In the genomic region with DNA sequence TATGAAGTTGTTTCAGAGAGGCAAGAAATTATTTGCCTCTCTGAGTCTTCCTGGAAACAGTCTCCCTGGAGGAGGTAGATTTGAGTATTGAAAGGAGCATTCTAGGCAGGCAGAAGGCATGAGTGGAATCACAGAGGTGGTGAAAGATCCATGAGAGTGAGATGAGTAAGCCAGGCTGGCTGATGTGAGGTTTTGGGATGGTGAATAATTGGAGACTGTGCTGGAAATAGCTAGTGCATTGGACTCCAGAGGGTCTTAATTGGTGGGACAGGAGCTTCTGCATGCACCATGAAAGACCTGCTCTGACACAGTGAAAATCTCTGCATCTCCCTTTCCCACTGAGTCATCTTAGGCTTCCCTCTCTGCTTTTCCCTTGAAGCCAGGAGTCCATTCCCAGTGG, we compare ENCODE assay signal across 9 cellular contexts. TPM values are rescaled to one million over a fixed set of nuclear protein-coding genes. Genes with fewer than 3 reads are reported as not detected.
DNase-seq lines count a peak whose midpoint lies in the region; ATAC-seq, FAIRE-seq and TF ChIP-seq lines count a peak whose summit lies in the region.
"Had no signal": no experiment of that assay in that cellular context is flagged by ENCODE, and none has a peak within 500 bp of the region (broad histone marks: within the 10 kb centered on the region; RNA-seq: fewer than 3 reads in every experiment).

No MANE protein-coding gene starts in this region.

- no peaks in the 10 kb centered on the region for H3K36me3 ChIP-seq in right atrium auricular region
- H3K36me3 ChIP-seq in keratinocyte (ENCODE audit: control insufficient read depth in 2 of 2, extremely low read depth in 1 of 2, insufficient read depth in 2 of 2, low read length in 2 of 2): no peaks in the 10 kb centered on the region
- no peaks in the 10 kb centered on the region for H3K36me3 ChIP-seq in aorta (ENCODE audit: control insufficient read depth in 1 of 2, insufficient read depth in 2 of 2, low read length in 1 of 2)

- peak; percentile 94 for FAIRE-seq in keratinocyte (lab: Jason Lieb, UNC)

- no peaks in the 10 kb centered on the region for H3K9me3 ChIP-seq in right atrium auricular region
- no peaks in the 10 kb centered on the region for H3K9me3 ChIP-seq in keratinocyte (ENCODE audit: control insufficient read depth, low read depth, low read length)
- no peaks in the 10 kb centered on the region for H3K9me3 ChIP-seq in aorta (ENCODE audit: control insufficient read depth, low read length)

- no peaks in the 10 kb centered on the region for H3K79me2 ChIP-seq in keratinocyte (ENCODE audit: control insufficient read depth, insufficient read depth, low read length)

- peaks cover 3% of the 10 kb centered on the region for H3K36me3 Mint-ChIP-seq in activated naive CD8-positive, alpha-beta T cell treated with anti-CD3 and anti-CD28 coated beads, Interleukin-2, amount 10 ng/mL, durations not matched to agents 7 days and 5 days

- peak overlapping the region; percentile 49 for H3K9ac ChIP-seq in keratinocyte (ENCODE audit: control insufficient read depth, extremely low read depth, insufficient read depth, low read length)

- H2AFZ ChIP-seq in keratinocyte (ENCODE audit: control insufficient read depth, low read length): no peak overlapping the region

- H3K4me3 Mint-ChIP-seq in activated naive CD8-positive, alpha-beta T cell treated with anti-CD3 and anti-CD28 coated beads, Interleukin-2, amount 10 ng/mL, durations not matched to agents 7 days and 5 days: peak overlapping the region; percentile 1

- H3K27me3 ChIP-seq in right atrium auricular region (no peaks in the 10 kb centered on the region), keratinocyte (ENCODE audit: control insufficient read depth, extremely low read depth, insufficient read depth, low read length) (no peaks in the 10 kb centered on the region), aorta (ENCODE audit: control insufficient read depth in 1 of 2, insufficient read depth in 2 of 2, low read length in 1 of 2) (no peaks in the 10 kb centered on the region)

- TF ChIP-seq CTCF in right atrium auricular region (IDR thresholded peaks at IDR 0.05): no peak
- TF ChIP-seq CTCF in keratinocyte (optimal IDR thresholded peaks at IDR 0.05 in 1 of 3, IDR thresholded peaks at IDR 0.05 in 1 of 3, conservative IDR thresholded peaks at IDR 0.05 in 1 of 3; ENCODE audit: extremely low read depth in 1 of 3, insufficient read depth in 2 of 3, low read length in 3 of 3): no peak

- H3K27ac Mint-ChIP-seq in activated naive CD8-positive, alpha-beta T cell treated with anti-CD3 and anti-CD28 coated beads, Interleukin-2, amount 10 ng/mL, durations not matched to agents 7 days and 5 days: peak overlapping the region; percentile 40

- dilution Hi-C loops in keratinocyte (cut with MboI; ENCODE audit: extremely low pct_ligation_motif_present, low sequenced_read_pairs): no loop called here

- H3K4me1 Mint-ChIP-seq in activated naive CD8-positive, alpha-beta T cell treated with anti-CD3 and anti-CD28 coated beads, Interleukin-2, amount 10 ng/mL, durations not matched to agents 7 days and 5 days: peaks cover 37% of the 10 kb centered on the region

- H3K4me1 ChIP-seq in right atrium auricular region (peaks cover 0 to 22% of the 10 kb centered on the region in 2 donors), keratinocyte (ENCODE audit: control insufficient read depth, extremely low read depth, insufficient read depth, low read length) (peaks cover 34% of the 10 kb centered on the region), aorta (ENCODE audit: control insufficient read depth in 1 of 2, insufficient read depth in 2 of 2, low read length in 2 of 2) (peaks cover 4% of the 10 kb centered on the region in 2 donors)

- POLR2A ChIA-PET in activated naive CD8-positive, alpha-beta T cell treated with anti-CD3 and anti-CD28 coated beads, Interleukin-2, amount 10 ng/mL, durations not matched to agents 7 days and 5 days (lab: Charles Lee): interaction anchor here (0.8 to 2.9 kb wide), 5 partner anchors 10 to 47 kb away, joined by 3 to 15 read pairs (median 8); partner anchors contain the start of gene CDC42EP3

- H3K4me3 ChIP-seq in right atrium auricular region (no peak overlapping the region), keratinocyte (ENCODE audit: control insufficient read depth in 2 of 3, extremely low read depth in 1 of 3, insufficient read depth in 2 of 3, low read depth in 1 of 3, low read length in 3 of 3) (peak overlapping the region in 1 of 3 experiments; percentile 20), aorta (ENCODE audit: low read length in 2 of 2) (no peak overlapping the region)

- peak overlapping the region; percentile 82 for H3K4me2 ChIP-seq in keratinocyte (ENCODE audit: control insufficient read depth, extremely low read depth, insufficient read depth, low read depth, low read length)

- no peaks in the 10 kb centered on the region for H3K27me3 Mint-ChIP-seq in activated naive CD8-positive, alpha-beta T cell treated with anti-CD3 and anti-CD28 coated beads, Interleukin-2, amount 10 ng/mL, durations not matched to agents 7 days and 5 days

- H3K27ac ChIP-seq in right atrium auricular region: peak overlapping the region in 1 of 2 donors; percentile 46
- peak overlapping the region; percentile 88 for H3K27ac ChIP-seq in keratinocyte (ENCODE audit: control insufficient read depth, insufficient read depth, low read length)
- H3K27ac ChIP-seq in aorta (ENCODE audit: low read depth in 1 of 2, low read length in 2 of 2): peak overlapping the region; percentile 20 to 71

- H4K20me1 ChIP-seq in keratinocyte (ENCODE audit: control insufficient read depth, extremely low read depth, insufficient read depth, low read length): no peaks in the 10 kb centered on the region

- no peaks in the 10 kb centered on the region for H3K9me3 Mint-ChIP-seq in activated naive CD8-positive, alpha-beta T cell treated with anti-CD3 and anti-CD28 coated beads, Interleukin-2, amount 10 ng/mL, durations not matched to agents 7 days and 5 days

- DNase-seq in Right ventricle myocardium superior (no peak), right atrium auricular region (ENCODE audit: low spot score) (no peak), keratinocyte (ENCODE audit: low read depth, low spot score) (no peak), aorta (no peak), SW 1271 (lab: John Stamatoyannopoulos, UW) (no peak), NCI-H2171 treated with DMSO at 0.1 percent for 48 hours (lab: John Stamatoyannopoulos, UW) (no peak)
- DNase-seq in activated naive CD8-positive, alpha-beta T cell treated with anti-CD3 and anti-CD28 coated beads, Interleukin-2, amount 10 ng/mL, durations not matched to agents 7 days and 5 days: no peak
- DNase-seq: NCI-H1694 treated with DMSO at 0.1 percent for 48 hours had no signal

- H3K9me1 ChIP-seq in keratinocyte (ENCODE audit: control insufficient read depth, extremely low read depth, insufficient read depth, low read length): no peaks in the 10 kb centered on the region

- intact Hi-C loops in Right ventricle myocardium superior (cut with DNase I) (no loop called here), aorta (cut with DNase I) (no loop called here)

- ATAC-seq in Right ventricle myocardium superior (ENCODE audit: poor library complexity): peak; percentile 62
- ATAC-seq in activated naive CD8-positive, alpha-beta T cell treated with anti-CD3 and anti-CD28 coated beads, Interleukin-2, amount 10 ng/mL, durations not matched to agents 7 days and 5 days (ENCODE audit: low read depth): no peak
- ATAC-seq in aorta (ENCODE audit: low FRiP score): no peak
- no peak for ATAC-seq in GM18867 (IDR thresholded peaks at IDR 0.05; ENCODE audit: unreplicated experiment)

RNA-seq across cellular contexts. Expression of gene CDC42EP3, which starts 46.3 kb away (rescaled TPM):
- total RNA-seq in Right ventricle myocardium superior (75.3 TPM), right atrium auricular region (100 to 1,000 TPM in 1 of 2 donors, 10 to 100 TPM in 1; 38.5 to 105 TPM), aorta (10 to 100 TPM; 56.5 to 94.8 TPM)
- 10 to 100 TPM; 39.5 to 40.1 TPM for total RNA-seq in activated naive CD8-positive, alpha-beta T cell treated with anti-CD3 and anti-CD28 coated beads, Interleukin-2, amount 10 ng/mL, durations not matched to agents 7 days and 5 days
- polyA plus RNA-seq in keratinocyte (24.1 to 50.7 TPM (median 34.6 TPM) in 3 replicates), aorta (10 to 100 TPM; 12.6 to 26.5 TPM)
- polyA plus RNA-seq in keratinocyte (2011; ENCODE audit: low read depth): 4.3 TPM
- polyA plus RNA-seq in keratinocyte (2011; cell fraction: cytosol; rRNA removed): 39.4 and 54.8 TPM in 2 replicates
- 45.1 and 47.2 TPM in 2 replicates for polyA plus RNA-seq in keratinocyte (2011; cell fraction: nucleus; rRNA removed)
- polyA plus RNA-seq in keratinocyte (2012; ENCODE audit: low replicate concordance): 16.4 and 22.4 TPM in 2 replicates
- polyA minus RNA-seq in keratinocyte: 32.5 to 52.2 TPM (median 33.1 TPM) in 3 replicates
- polyA minus RNA-seq in keratinocyte (2011; cell fraction: cytosol; rRNA and poly(A)+ RNA removed): 24.0 TPM
- polyA minus RNA-seq in keratinocyte (2011; cell fraction: nucleus; rRNA and poly(A)+ RNA removed): 17.2 and 39.7 TPM in 2 replicates
